ENCODE assay signal across 11 cellular contexts in the genomic region with DNA sequence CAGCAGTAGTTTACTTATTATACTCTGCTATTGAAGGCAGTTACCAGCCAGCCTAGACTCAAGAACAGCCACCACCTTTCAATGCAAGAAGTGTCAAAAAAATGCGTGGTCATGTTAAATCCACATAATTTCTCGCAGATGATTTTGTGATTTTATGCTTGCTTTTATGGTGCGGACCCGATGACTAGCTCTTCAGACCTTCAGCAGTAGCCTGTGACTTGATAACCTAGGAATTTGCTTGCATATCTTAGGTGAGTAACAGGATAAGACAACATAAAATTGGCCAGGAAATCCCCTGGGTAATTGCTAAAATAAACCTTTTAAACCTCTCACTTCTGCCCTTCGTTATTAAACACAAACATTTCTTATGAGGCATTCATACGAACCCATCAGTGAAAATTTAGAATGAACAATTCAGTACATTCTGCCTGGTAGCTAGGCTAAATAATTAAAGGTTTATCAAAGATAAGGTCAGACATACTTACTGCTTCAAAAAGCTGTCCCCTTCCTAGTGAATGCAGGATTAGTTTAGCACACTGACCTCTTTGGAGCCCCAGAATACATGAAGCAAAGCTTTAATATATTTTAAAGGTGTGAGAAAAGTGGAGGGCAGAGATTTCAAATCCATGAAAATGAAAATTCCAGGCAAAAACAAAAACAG.
A peak's percentile ranks its signal among the peaks of the same experiment; 100 is the strongest.
DNase-seq lines count a peak whose midpoint lies in the region; ATAC-seq and TF ChIP-seq lines count a peak whose summit lies in the region.
"Had no signal": no experiment of that assay in that cellular context is flagged by ENCODE, and none has a peak within 500 bp of the region (broad histone marks: within the 10 kb centered on the region; RNA-seq: fewer than 3 reads in every experiment).

No MANE protein-coding gene starts in this region.

- TF ChIP-seq CTCF in Panc1 (IDR thresholded peaks at IDR 0.05) (no peak), epithelial cell of proximal tubule (conservative IDR thresholded peaks at IDR 0.05; ENCODE audit: low read depth, low read length) (no peak), osteoblast (IDR thresholded peaks at IDR 0.05; ENCODE audit: extremely low read depth, low read depth, low read length) (no peak), esophagus squamous epithelium (IDR thresholded peaks at IDR 0.05) (no peak)

- peaks cover 21% of the 10 kb centered on the region; the same call in 1 of the 2 replicates for H3K9me3 ChIP-seq in Panc1 (ENCODE audit: control insufficient read depth, insufficient read depth, low read depth, low read length)
- no peaks in the 10 kb centered on the region for H3K9me3 ChIP-seq in osteoblast (ENCODE audit: low read depth, low read length)
- no peaks in the 10 kb centered on the region for H3K9me3 ChIP-seq in esophagus squamous epithelium

- DNase-seq in Daoy (ENCODE audit: low read depth): peak; percentile 61
- peak; percentile 86 for DNase-seq in Panc1 (ENCODE audit: low read depth, low spot score)
- peak; percentile 73 for DNase-seq in epithelial cell of proximal tubule (ENCODE audit: low read depth)
- peak; percentile 65 for DNase-seq in osteoblast (ENCODE audit: insufficient read length, low spot score, missing footprints)
- DNase-seq in NCI-H2107 treated with DMSO at 0.1 percent for 48 hours (lab: John Stamatoyannopoulos, UW; ENCODE audit: unreplicated experiment): no peak
- no peak for DNase-seq in esophagus squamous epithelium (lab: John Stamatoyannopoulos, UW)
- no peak for DNase-seq in foreskin melanocyte
- DNase-seq: activated B cell treated with CpG ODN at 0.5 μM for 24 hours, NCI-H1436 treated with DMSO at 0.1 percent for 48 hours had no signal

- H3K4me2 ChIP-seq in osteoblast (ENCODE audit: insufficient read depth, low read length): peak overlapping the region; percentile 72

- in situ Hi-C loops in Panc1 (cut with HindIII; ENCODE audit: low pct_unique_long_range_greater_than_20kb, low sequenced_read_pairs): no loop called here

- BruUV-seq in Panc1 (replicated peaks; lab: Mats Ljungman, UMichigan): no TSS peak

- no peaks in the 10 kb centered on the region for H3K79me2 ChIP-seq in osteoblast (ENCODE audit: insufficient read depth, low read length)

- H4K20me1 ChIP-seq in osteoblast (ENCODE audit: insufficient read depth, low read length): no peaks in the 10 kb centered on the region

- H3K27me3 ChIP-seq in Panc1 (ENCODE audit: control insufficient read depth, insufficient read depth, low read length): no peaks in the 10 kb centered on the region
- no peaks in the 10 kb centered on the region for H3K27me3 ChIP-seq in osteoblast (ENCODE audit: insufficient read depth, low read length)
- no peaks in the 10 kb centered on the region for H3K27me3 ChIP-seq in esophagus squamous epithelium

- H3K4me3 ChIP-seq in Panc1 (ENCODE audit: low read depth in 2 of 2, low read length in 2 of 2) (0 out of 4 replicates have a peak overlapping the region, but pooled peaks of 1 of the 2 experiments have one; percentile 5), epithelial cell of proximal tubule (ENCODE audit: low read depth, low read length) (no peak overlapping the region), osteoblast (ENCODE audit: insufficient read depth, low read length) (no peak overlapping the region), esophagus squamous epithelium (no peak overlapping the region)
- H3K4me3 ChIP-seq: coronary artery had no signal

- H3K27ac ChIP-seq in Panc1 (ENCODE audit: low read length): peak overlapping the region; percentile 87
- H3K27ac ChIP-seq in osteoblast (ENCODE audit: low read depth, low read length): peak overlapping the region; percentile 83
- H3K27ac ChIP-seq in esophagus squamous epithelium: no peak overlapping the region
- H3K27ac ChIP-seq: coronary artery had no signal

- POLR2A ChIA-PET in Panc1 (lab: Charles Lee): no interaction called here

- peak; percentile 100 for ATAC-seq in Panc1
- ATAC-seq in GM21723 (IDR thresholded peaks at IDR 0.05; ENCODE audit: unreplicated experiment): no peak

- no peak for TF ChIP-seq POLR2A in esophagus squamous epithelium (IDR thresholded peaks at IDR 0.05)

- H2AFZ ChIP-seq in osteoblast (ENCODE audit: low read length): peak overlapping the region; percentile 71

- H3K4me1 ChIP-seq in Panc1 (ENCODE audit: control insufficient read depth, insufficient read depth, low read length) (peaks cover 14% of the 10 kb centered on the region), osteoblast (ENCODE audit: insufficient read depth, low read length) (peaks cover 23% of the 10 kb centered on the region), esophagus squamous epithelium (no peaks in the 10 kb centered on the region)

- 65 to 72% methylated on average over 6 of the region's 6 CpGs for WGBS in esophagus squamous epithelium, 2 donors

- no peaks in the 10 kb centered on the region for H3K36me3 ChIP-seq in Panc1 (ENCODE audit: control insufficient read depth, insufficient read depth, low read length)
- H3K36me3 ChIP-seq in osteoblast (ENCODE audit: insufficient read depth, low read length): no peaks in the 10 kb centered on the region
- H3K36me3 ChIP-seq in esophagus squamous epithelium: no peaks in the 10 kb centered on the region

- intact Hi-C loops in Panc1 (cut with micrococcal nuclease; ENCODE audit: unreplicated experiment) (no loop called here), esophagus squamous epithelium (cut with DNase I) (no loop called here)

- CTCF ChIA-PET in Panc1 (lab: Charles Lee): interaction anchor here (0.7 kb wide), 1 partner anchor 226 kb away, joined by 3 read pairs; no protein-coding TSS in a partner anchor

Comparison
In these comparisons a context has a peak if more than half of its experiments do, and no peak if none do; other contexts are left out.
1. DNase-seq: peak in Daoy (single experiment), Panc1 (single experiment), epithelial cell of proximal tubule (single experiment) and osteoblast (single experiment); none in NCI-H2107 treated with DMSO at 0.1 percent for 48 hours (single experiment), esophagus squamous epithelium (single experiment) and foreskin melanocyte (single experiment).
2. H3K27ac ChIP-seq: peak in Panc1 (single experiment) and osteoblast (single experiment); none in esophagus squamous epithelium (0 of 4).